Comparison of ENCODE assay signal across 1 cellular context in genomic region chr15:79923515-79924169, GRCh38.
TF ChIP-seq lines count a peak whose summit lies in the region.

No MANE protein-coding gene starts in this region.

TF ChIP-seq in GM12878, 131 proteins besides CTCF, POLR2A, EP300 and RAD21 (continued from another document and continues in another):
- no peak for TF ChIP-seq ZNF592 (IDR thresholded peaks at IDR 0.05)
- no peak; the same call in 1 of the 2 replicates for TF ChIP-seq MXI1 (IDR thresholded peaks at IDR 0.05; ENCODE audit: low read depth, low read length)
- no peak for TF ChIP-seq SREBF2 (IDR thresholded peaks at IDR 0.05; ENCODE audit: low read length)
- TF ChIP-seq PAX8 (IDR thresholded peaks at IDR 0.05), result no peak
- no peak for TF ChIP-seq STAT1 (conservative IDR thresholded peaks at IDR 0.05)
- TF ChIP-seq ZNF687 (IDR thresholded peaks at IDR 0.05), result peak; percentile 78
- peak; percentile 54 for TF ChIP-seq SMARCA5 (IDR thresholded peaks at IDR 0.05)
- peak; percentile 18 for TF ChIP-seq NR2C1 (IDR thresholded peaks at IDR 0.05)
- TF ChIP-seq SKIL (IDR thresholded peaks at IDR 0.05; ENCODE audit: low read depth, poor library complexity, severe bottlenecking), result no peak
- TF ChIP-seq SIN3A (IDR thresholded peaks at IDR 0.05; ENCODE audit: low read depth, low read length), result no peak
- TF ChIP-seq ZBED1 (IDR thresholded peaks at IDR 0.05; ENCODE audit: borderline replicate concordance), result 0 out of 2 replicates have a peak, but pooled peaks have one; percentile 61
- TF ChIP-seq CHD1 (IDR thresholded peaks at IDR 0.05; ENCODE audit: low read depth, low read length), result peak; percentile 68; the same call in 1 of the 2 replicates
- peak; percentile 74; the same call in 1 of the 2 replicates for TF ChIP-seq CBX5 (IDR thresholded peaks at IDR 0.05; ENCODE audit: low read depth)
- TF ChIP-seq POU2F2 (IDR thresholded peaks at IDR 0.05; ENCODE audit: borderline replicate concordance, low read depth, low read length), result peak; percentile 89; the same call in 2 of the 3 replicates
- TF ChIP-seq SPI1 (IDR thresholded peaks at IDR 0.05; ENCODE audit: borderline replicate concordance, insufficient read depth, low read depth, low read length), result peak; percentile 28; the same call in 1 of the 2 replicates
- TF ChIP-seq NRF1 (conservative IDR thresholded peaks at IDR 0.05; ENCODE audit: low read depth, low read length), result 0 out of 2 replicates have a peak, but pooled peaks have one; percentile 5
- peak; percentile 3 to 19; a peak in 2 of 4 replicates for TF ChIP-seq IKZF2 (IDR thresholded peaks at IDR 0.05)
- no peak for TF ChIP-seq ZNF217 (IDR thresholded peaks at IDR 0.05)
- TF ChIP-seq CREM (IDR thresholded peaks at IDR 0.05; ENCODE audit: low read depth), result peak; percentile 46
- no peak for TF ChIP-seq MLLT1 (IDR thresholded peaks at IDR 0.05)
- peak; percentile 58; the same call in 1 of the 2 replicates for TF ChIP-seq ZBTB40 (IDR thresholded peaks at IDR 0.05; ENCODE audit: borderline replicate concordance)
- peak; percentile 67; the same call in 1 of the 2 replicates for TF ChIP-seq RELB (IDR thresholded peaks at IDR 0.05; ENCODE audit: low read depth)
- TF ChIP-seq SMAD1 (IDR thresholded peaks at IDR 0.05; ENCODE audit: low read depth, partially characterized antibody), result peak; percentile 47
- peak; percentile 82 for TF ChIP-seq NKRF (conservative IDR thresholded peaks at IDR 0.05)
- TF ChIP-seq PAX5 (IDR thresholded peaks at IDR 0.05; ENCODE audit: borderline replicate concordance, low read depth, low read length), result no peak
- peak; percentile 3; the same call in 1 of the 2 replicates for TF ChIP-seq TCF12 (IDR thresholded peaks at IDR 0.05; ENCODE audit: low read depth, low read length)
- TF ChIP-seq POLR2AphosphoS5 (IDR thresholded peaks at IDR 0.05; ENCODE audit: low read length), result peak; percentile 97
- TF ChIP-seq JUND (IDR thresholded peaks at IDR 0.05; ENCODE audit: low read depth, low read length), result 0 out of 2 replicates have a peak, but pooled peaks have one; percentile 13
- TF ChIP-seq IKZF1 (conservative IDR thresholded peaks at IDR 0.05), result peak; percentile 81; the same call in 1 of the 2 replicates
- TF ChIP-seq EGR1 (IDR thresholded peaks at IDR 0.05; ENCODE audit: borderline replicate concordance in 1 of 2, low read depth in 2 of 2, low read length in 2 of 2), result peak in 1 of 2 experiments; percentile 32; a peak in 1 of 3 replicates
- peak; percentile 86 for TF ChIP-seq PML (IDR thresholded peaks at IDR 0.05; ENCODE audit: low read length)
- TF ChIP-seq CREB1 (IDR thresholded peaks at IDR 0.05; ENCODE audit: low read depth), result peak; percentile 77
- peak; percentile 83; the same call in 1 of the 2 replicates for TF ChIP-seq SMAD5 (IDR thresholded peaks at IDR 0.05; ENCODE audit: low read depth)
- peak; percentile 99 for TF ChIP-seq HDGF (IDR thresholded peaks at IDR 0.05)
- no peak for TF ChIP-seq MEF2B (IDR thresholded peaks at IDR 0.05; ENCODE audit: partially characterized antibody, poor library complexity, severe bottlenecking)
- no peak for TF ChIP-seq KDM1A (IDR thresholded peaks at IDR 0.05; ENCODE audit: borderline replicate concordance)
- TF ChIP-seq PBX3 (IDR thresholded peaks at IDR 0.05; ENCODE audit: insufficient replicate concordance, low read depth, low read length), result no peak
- peak; percentile 30; the same call in 1 of the 2 replicates for TF ChIP-seq HCFC1 (IDR thresholded peaks at IDR 0.05; ENCODE audit: low read length)
- 0 out of 2 replicates have a peak, but pooled peaks have one; percentile 24 for TF ChIP-seq MEF2A (IDR thresholded peaks at IDR 0.05; ENCODE audit: insufficient read depth, low read depth, low read length)
